Comparison of ENCODE assay signal across 26 cellular contexts in genomic region chr19:55588738-55589137, GRCh38.
"Had no signal": no experiment of that assay in that cellular context is flagged by ENCODE, and none has a peak within 500 bp of the region (broad histone marks: within the 10 kb centered on the region; RNA-seq: fewer than 3 reads in every experiment).

No MANE protein-coding gene starts in this region.

- H3K9me3 Mint-ChIP-seq: mesothelial cell of epicardium; naive B cell; nephron progenitor cell; stimulated activated memory B cell treated with anti-CD40 and anti-IgM and Interleukin-4, amounts not matched to agents 10 μg/mL and 1 μg/mL and 100 μg/mL, for 72 hours had no signal

- DNase-seq: hippocampal formation; kidney; left ventricle myocardium inferior; mesendoderm; naive B cell; nephron progenitor cell; ovary; right lobe of liver; stimulated activated CD4-positive, alpha-beta T cell treated with anti-CD3 and anti-CD28 coated beads, Interleukin-1b, Interleukin-23, amount 100 ng/mL, for 48 hours; stimulated activated CD4-positive, alpha-beta T cell treated with anti-CD3 and anti-CD28 coated beads, Interleukin-2, amount 100 ng/mL, for 48 hours; stimulated activated CD4-positive, alpha-beta T cell treated with anti-CD3 and anti-CD28 coated beads, Interleukin-4, amount 100 ng/mL, for 4 hours; stimulated activated CD8-positive, alpha-beta memory T cell treated with anti-CD3 and anti-CD28 coated beads, Interleukin-4, amount 100 ng/mL, for 48 hours; stimulated activated naive CD4-positive, alpha-beta T cell treated with Interleukin-2 at 50 U/mL for 16 hours; tibial artery; trophoblast cell; upper lobe of right lung had no signal

- H3K27ac ChIP-seq: left ventricle myocardium inferior, ovary, right atrium auricular region, right lobe of liver, suprapubic skin, thoracic aorta, tibial artery, upper lobe of right lung had no signal

- H3K4me3 Mint-ChIP-seq: mesothelial cell of epicardium; nephron progenitor cell; stimulated activated memory B cell treated with anti-CD40 and anti-IgM and Interleukin-4, amounts not matched to agents 10 μg/mL and 1 μg/mL and 100 μg/mL, for 72 hours had no signal

- H3K36me3 Mint-ChIP-seq: naive B cell had no signal

- ATAC-seq: right lobe of liver; stimulated activated memory B cell treated with anti-CD40 and anti-IgM and Interleukin-4, amounts not matched to agents 10 μg/mL and 1 μg/mL and 100 μg/mL, for 72 hours; upper lobe of right lung had no signal

- H3K9me3 ChIP-seq: left ventricle myocardium inferior, ovary, right atrium auricular region, right lobe of liver, suprapubic skin, thoracic aorta, tibial artery, upper lobe of right lung had no signal

- H3K36me3 ChIP-seq: ovary, right lobe of liver, thoracic aorta, upper lobe of right lung had no signal

- H3K27me3 Mint-ChIP-seq: naive B cell; progenitor cell of endocrine pancreas; stimulated activated memory B cell treated with anti-CD40 and anti-IgM and Interleukin-4, amounts not matched to agents 10 μg/mL and 1 μg/mL and 100 μg/mL, for 72 hours had no signal

- H3K4me3 ChIP-seq: left ventricle myocardium inferior, lung, ovary, right atrium auricular region, right lobe of liver, smooth muscle cell, suprapubic skin, thoracic aorta, tibial artery, upper lobe of right lung had no signal

- FAIRE-seq: islet of Langerhans, kidney, urothelium cell line had no signal

- H3K27ac Mint-ChIP-seq: mesothelial cell of epicardium; naive B cell; nephron progenitor cell; progenitor cell of endocrine pancreas; stimulated activated memory B cell treated with anti-CD40 and anti-IgM and Interleukin-4, amounts not matched to agents 10 μg/mL and 1 μg/mL and 100 μg/mL, for 72 hours had no signal

- H3K4me2 ChIP-seq: smooth muscle cell had no signal

- H3K27me3 ChIP-seq: ovary, right atrium auricular region, right lobe of liver, upper lobe of right lung had no signal
